In genomic region chr1:158177705-158178450, GRCh38 we compare ENCODE assay signal across 8 cellular contexts. TPM values are rescaled to one million over a fixed set of nuclear protein-coding genes. Genes with fewer than 3 reads are reported as not detected.
DNase-seq lines count a peak whose midpoint lies in the region; ATAC-seq and TF ChIP-seq lines count a peak whose summit lies in the region.

No MANE protein-coding gene starts in this region.

- ATAC-seq in HG03196 (IDR thresholded peaks at IDR 0.05; ENCODE audit: unreplicated experiment) (no peak), GM19324 (IDR thresholded peaks at IDR 0.05; ENCODE audit: low FRiP score, unreplicated experiment) (no peak)

- H3K4me3 ChIP-seq in fibroblast of pulmonary artery (replicated peaks; ENCODE audit: low read depth, low read length) (peak overlapping the region; percentile 51), testis (peak overlapping the region; percentile 42 to 46)

- intact Hi-C loops in testis (cut with DNase I; ENCODE audit: low total_unique reads), result no loop called here

- TF ChIP-seq CTCF in fibroblast of pulmonary artery (IDR thresholded peaks at IDR 0.05; ENCODE audit: low read length, missing control alignments), result no peak
- no peak for TF ChIP-seq CTCF in testis (IDR thresholded peaks at IDR 0.05)

- 3 to 19% methylated on average over 12 to 34 of the region's 34 CpGs for WGBS in testis, 2 donors

- H3K4me1 ChIP-seq in testis, result no peaks in the 10 kb centered on the region

- H3K27ac ChIP-seq in testis, result no peak overlapping the region

- no peaks in the 10 kb centered on the region for H3K36me3 ChIP-seq in testis (ENCODE audit: low read depth, missing control alignments)

- TF ChIP-seq POLR2A in testis (IDR thresholded peaks at IDR 0.05), result no peak

- no peaks in the 10 kb centered on the region for H3K9me3 ChIP-seq in testis

- DNase-seq in DMS53 treated with DMSO at 0.1 percent for 48 hours (lab: John Stamatoyannopoulos, UW; ENCODE audit: unreplicated experiment) (peak; percentile 85), LoVo (ENCODE audit: low spot score) (peak; percentile 78), fibroblast of pulmonary artery (ENCODE audit: low read depth) (peak; percentile 71), myocyte (ENCODE audit: low read depth) (peak; percentile 86), testis (peak; percentile 92)
- DNase-seq in activated CD8-positive, alpha-beta memory T cell treated with anti-CD3 and anti-CD28 coated beads, Interleukin-2, amount 50 U/mL, for 48 hours, result peak; percentile 61

- no peaks in the 10 kb centered on the region for H3K27me3 ChIP-seq in testis

RNA-seq across cellular contexts. Expression of gene CD1D, which starts 2.8 kb away (rescaled TPM):
- 0.08 TPM in 1 of 2 replicates, not detected in the other for total RNA-seq in myocyte
- 0.05 TPM for polyA plus RNA-seq in myocyte (2012)
- total RNA-seq in testis, result 1 to 10 TPM; 2.5 to 3.1 TPM
- 6.6 TPM for polyA plus RNA-seq in testis (ENCODE audit: insufficient read depth, low read depth, low replicate concordance)
